8 cellular contexts compared by ENCODE assay signal in genomic region chr1:147561473-147561840, GRCh38.
"Had no signal": no experiment of that assay in that cellular context is flagged by ENCODE, and none has a peak within 500 bp of the region (broad histone marks: within the 10 kb centered on the region; RNA-seq: fewer than 3 reads in every experiment).

No MANE protein-coding gene starts in this region.

- FAIRE-seq: H1, H54, HepG2 had no signal

- H2AFZ ChIP-seq: GM23338 had no signal

- H3K27ac ChIP-seq: HL-60 had no signal

- H3K4me3 ChIP-seq: GM23338 had no signal

- ATAC-seq: GM23338, HepG2 had no signal

- DNase-seq: H9, HCEC 1CT, KG1 had no signal
